Comparison of ENCODE assay signal across 8 cellular contexts in the genomic region with DNA sequence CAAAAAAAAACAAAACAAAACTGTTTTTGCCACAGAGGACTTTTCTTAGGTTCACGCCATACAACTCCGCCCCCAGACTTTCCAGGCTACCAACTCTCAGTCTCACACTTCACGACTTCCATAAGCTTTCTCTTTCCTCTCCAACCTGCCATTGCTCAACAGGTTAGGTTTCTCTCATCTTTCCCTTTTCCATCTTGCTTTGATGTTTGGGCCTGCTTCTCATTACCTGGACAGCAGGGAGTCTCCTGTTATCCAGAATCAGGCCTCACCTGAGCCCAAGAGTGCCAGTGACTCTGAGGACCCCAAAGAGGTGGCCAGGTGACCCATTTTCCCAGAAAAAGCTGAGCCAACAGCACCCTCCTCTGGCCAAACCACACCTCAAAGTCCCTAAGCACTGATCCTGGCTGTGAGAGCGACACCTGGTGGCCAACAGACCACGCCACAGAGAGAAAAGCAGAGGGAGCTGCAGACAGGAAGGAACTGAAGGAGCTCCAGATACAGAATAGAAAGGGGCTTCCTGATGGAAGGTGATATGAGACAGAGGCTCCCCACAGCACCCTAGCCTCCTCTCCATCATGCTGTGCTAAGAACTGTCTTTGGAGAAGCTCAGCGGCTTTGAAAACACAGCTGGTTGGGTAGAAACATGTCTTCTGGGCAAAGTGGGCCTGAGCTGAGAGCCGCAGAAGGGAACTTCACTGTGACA. TPM values are rescaled to one million over a fixed set of nuclear protein-coding genes. Genes with fewer than 3 reads are reported as not detected.
DNase-seq lines count a peak whose midpoint lies in the region; ATAC-seq and TF ChIP-seq lines count a peak whose summit lies in the region.

No MANE protein-coding gene starts in this region.

- peaks cover 24 to 27% of the 10 kb centered on the region in 2 donors for H3K4me1 Mint-ChIP-seq in natural killer cell treated with Interleukin-12 subunit alpha and Interleukin-12 subunit beta and Interleukin-15 and Interleukin-18, amount 100 ng/mL, for 72 hours (ENCODE audit: low read depth in 2 of 2)
- peaks cover 8 to 23% of the 10 kb centered on the region in 2 donors for H3K4me1 Mint-ChIP-seq in stimulated activated naive B cell treated with anti-CD40 and anti-IgM and Interleukin-4, amounts not matched to agents 10 μg/mL and 1 μg/mL and 100 μg/mL, for 72 hours

- H3K4me1 ChIP-seq in HUES48 (ENCODE audit: control insufficient read depth, insufficient read depth, low read length) (peaks cover 5% of the 10 kb centered on the region), Peyer's patch (peaks cover 0 to 40% (median 8%) of the 10 kb centered on the region in 4 donors)

- H3K27me3 ChIP-seq in HUES48 (ENCODE audit: control insufficient read depth, insufficient read depth, low read length): no peaks in the 10 kb centered on the region
- H3K27me3 ChIP-seq in Peyer's patch: no peaks in the 10 kb centered on the region

- no peak overlapping the region for H3K9ac ChIP-seq in HUES48 (ENCODE audit: low read depth, low read length)

- H3K4me3 ChIP-seq in HUES48 (ENCODE audit: low read depth, low read length) (no peak overlapping the region), Peyer's patch (no peak overlapping the region), fibroblast of mammary gland (ENCODE audit: control insufficient read depth, low read depth, low read length) (no peak overlapping the region)

- TF ChIP-seq CTCF in Peyer's patch (IDR thresholded peaks at IDR 0.05): peak; percentile 96 to 100 (median 100)
- peak; percentile 100 for TF ChIP-seq CTCF in fibroblast of mammary gland (conservative IDR thresholded peaks at IDR 0.05; ENCODE audit: control insufficient read depth, insufficient read depth, low read depth, low read length)

- no peak overlapping the region for H3K27ac Mint-ChIP-seq in natural killer cell treated with Interleukin-12 subunit alpha and Interleukin-12 subunit beta and Interleukin-15 and Interleukin-18, amount 100 ng/mL, for 72 hours
- H3K27ac Mint-ChIP-seq in stimulated activated naive B cell treated with anti-CD40 and anti-IgM and Interleukin-4, amounts not matched to agents 10 μg/mL and 1 μg/mL and 100 μg/mL, for 72 hours: no peak overlapping the region

- TF ChIP-seq POLR2A in Peyer's patch (IDR thresholded peaks at IDR 0.05): peak in 1 of 2 donors; percentile 10

- no peak overlapping the region for H3K4me3 Mint-ChIP-seq in natural killer cell treated with Interleukin-12 subunit alpha and Interleukin-12 subunit beta and Interleukin-15 and Interleukin-18, amount 100 ng/mL, for 72 hours
- H3K4me3 Mint-ChIP-seq in stimulated activated naive B cell treated with anti-CD40 and anti-IgM and Interleukin-4, amounts not matched to agents 10 μg/mL and 1 μg/mL and 100 μg/mL, for 72 hours: no peak overlapping the region

- H3K9me3 ChIP-seq in HUES48 (ENCODE audit: control insufficient read depth, insufficient read depth, low read length) (no peaks in the 10 kb centered on the region), Peyer's patch (no peaks in the 10 kb centered on the region)

- H3K27me3 Mint-ChIP-seq in natural killer cell treated with Interleukin-12 subunit alpha and Interleukin-12 subunit beta and Interleukin-15 and Interleukin-18, amount 100 ng/mL, for 72 hours: no peaks in the 10 kb centered on the region
- no peaks in the 10 kb centered on the region for H3K27me3 Mint-ChIP-seq in stimulated activated naive B cell treated with anti-CD40 and anti-IgM and Interleukin-4, amounts not matched to agents 10 μg/mL and 1 μg/mL and 100 μg/mL, for 72 hours

- ATAC-seq in natural killer cell treated with Interleukin-12 subunit alpha and Interleukin-12 subunit beta and Interleukin-15 and Interleukin-18, amount 100 ng/mL, for 72 hours: peak; percentile 43 to 61
- peak; percentile 33 to 35 for ATAC-seq in stimulated activated naive B cell treated with anti-CD40 and anti-IgM and Interleukin-4, amounts not matched to agents 10 μg/mL and 1 μg/mL and 100 μg/mL, for 72 hours (replicated peaks)
- no peak for ATAC-seq in HG03457 (IDR thresholded peaks at IDR 0.05; ENCODE audit: unreplicated experiment)

- DNase-seq in DMS 273 (lab: John Stamatoyannopoulos, UW; ENCODE audit: unreplicated experiment) (peak; percentile 83), Peyer's patch (peak; percentile 83 to 95 (median 91)), fibroblast of mammary gland (ENCODE audit: low read depth) (peak; percentile 81)
- DNase-seq in activated T-cell treated with anti-CD3 and anti-CD28 coated beads, Interleukin-2, amount 50 U/mL, for 48 hours: peak; percentile 91
- DNase-seq in natural killer cell treated with Interleukin-12 subunit alpha and Interleukin-12 subunit beta and Interleukin-15 and Interleukin-18, amount 100 ng/mL, for 72 hours (ENCODE audit: low spot score): peak; percentile 87
- DNase-seq in stimulated activated naive B cell treated with anti-CD40 and anti-IgM and Interleukin-4, amounts not matched to agents 10 μg/mL and 1 μg/mL and 100 μg/mL, for 72 hours: peak; percentile 69

- H3K9me3 Mint-ChIP-seq in natural killer cell treated with Interleukin-12 subunit alpha and Interleukin-12 subunit beta and Interleukin-15 and Interleukin-18, amount 100 ng/mL, for 72 hours: no peaks in the 10 kb centered on the region
- no peaks in the 10 kb centered on the region for H3K9me3 Mint-ChIP-seq in stimulated activated naive B cell treated with anti-CD40 and anti-IgM and Interleukin-4, amounts not matched to agents 10 μg/mL and 1 μg/mL and 100 μg/mL, for 72 hours

- peaks cover 35% of the 10 kb centered on the region for H3K36me3 ChIP-seq in HUES48 (ENCODE audit: control insufficient read depth, insufficient read depth, low read length)
- H3K36me3 ChIP-seq in Peyer's patch: peaks cover 0 to 5% (median 0%) of the 10 kb centered on the region in 3 donors

- H3K27ac ChIP-seq in HUES48 (ENCODE audit: low read depth, low read length): peak overlapping the region; percentile 21
- H3K27ac ChIP-seq in Peyer's patch: peak overlapping the region in 2 of 4 donors; percentile 5 to 86

- peaks cover 6% of the 10 kb centered on the region for H3K36me3 Mint-ChIP-seq in natural killer cell treated with Interleukin-12 subunit alpha and Interleukin-12 subunit beta and Interleukin-15 and Interleukin-18, amount 100 ng/mL, for 72 hours
- H3K36me3 Mint-ChIP-seq in stimulated activated naive B cell treated with anti-CD40 and anti-IgM and Interleukin-4, amounts not matched to agents 10 μg/mL and 1 μg/mL and 100 μg/mL, for 72 hours: peaks cover 25 to 52% of the 10 kb centered on the region in 2 donors

RNA-seq across cellular contexts. Expression of gene CCDC51, which starts 4.0 kb away (rescaled TPM):
- 10 to 100 TPM in 1 of 4 donors, 1 to 10 TPM in 3; 7.4 to 13.1 (median 9.1) TPM for total RNA-seq in Peyer's patch
- 10 to 100 TPM; 13.0 to 23.3 TPM for total RNA-seq in natural killer cell treated with Interleukin-12 subunit alpha and Interleukin-12 subunit beta and Interleukin-15 and Interleukin-18, amount 100 ng/mL, for 72 hours

RNA-seq across cellular contexts. Expression of gene TMA7, which starts 4.1 kb away (rescaled TPM):
- total RNA-seq in Peyer's patch: 100 to 1,000 TPM; 142 to 246 (median 153) TPM
- total RNA-seq in natural killer cell treated with Interleukin-12 subunit alpha and Interleukin-12 subunit beta and Interleukin-15 and Interleukin-18, amount 100 ng/mL, for 72 hours: 100 to 1,000 TPM; 202 to 217 TPM

RNA-seq across cellular contexts. Expression of gene PLXNB1, which starts 6.0 kb away (rescaled TPM):
- total RNA-seq in Peyer's patch: 100 to 1,000 TPM; 150 to 455 (median 312) TPM
- total RNA-seq in natural killer cell treated with Interleukin-12 subunit alpha and Interleukin-12 subunit beta and Interleukin-15 and Interleukin-18, amount 100 ng/mL, for 72 hours: 1 to 10 TPM; 5.9 to 9.6 TPM

RNA-seq across cellular contexts. Expression of gene ATRIP, which starts 10.6 kb away (rescaled TPM):
- total RNA-seq in Peyer's patch: 10 to 100 TPM in 1 of 4 donors, 1 to 10 TPM in 3; 2.6 to 13.2 (median 6.0) TPM
- 10 to 100 TPM; 14.0 to 26.2 TPM for total RNA-seq in natural killer cell treated with Interleukin-12 subunit alpha and Interleukin-12 subunit beta and Interleukin-15 and Interleukin-18, amount 100 ng/mL, for 72 hours

Comparison
In these comparisons a context has a peak if more than half of its experiments do, and no peak if none do; other contexts are left out.
1. RNA of gene PLXNB1, which starts 6.0 kb away (total RNA-seq): 150 to 455 TPM in Peyer's patch; 5.9 to 9.6 TPM in natural killer cell treated with Interleukin-12 subunit alpha and Interleukin-12 subunit beta and Interleukin-15 and Interleukin-18, amount 100 ng/mL, for 72 hours; every median in the first group is over 10 times any median in the second.
2. Peak in every context shown above with its lines, with median percentiles within 50 percentile points of each other: DNase-seq.